Comparison of ENCODE assay signal across 9 cellular contexts in genomic region chr17:63275318-63275967, GRCh38.
A peak's percentile ranks its signal among the peaks of the same experiment; 100 is the strongest.
DNase-seq lines count a peak whose midpoint lies in the region; ATAC-seq and TF ChIP-seq lines count a peak whose summit lies in the region.
"Had no signal": no experiment of that assay in that cellular context is flagged by ENCODE, and none has a peak within 500 bp of the region (broad histone marks: within the 10 kb centered on the region; RNA-seq: fewer than 3 reads in every experiment).

No MANE protein-coding gene starts in this region.

- intact Hi-C loops in transverse colon (cut with DNase I; ENCODE audit: low total_unique reads), result no loop called here

- peak overlapping the region; percentile 72 for H3K9ac ChIP-seq in skeletal muscle satellite cell (ENCODE audit: low read depth, low read length)

- H3K27ac ChIP-seq in RWPE2 (ENCODE audit: poor library complexity, severe bottlenecking) (peak overlapping the region; percentile 86), transverse colon (no peak overlapping the region)

- in situ Hi-C loops in transverse colon (cut with MboI; ENCODE audit: low pct_ligation_motif_present in 1 of 4, low pct_unique_long_range_greater_than_20kb in 1 of 4, low sequenced_read_pairs in 3 of 4), result no loop called here

- TF ChIP-seq CTCF in RWPE2 (IDR thresholded peaks at IDR 0.05; ENCODE audit: poor library complexity, severe bottlenecking) (no peak), transverse colon (IDR thresholded peaks at IDR 0.05) (no peak)

- no peaks in the 10 kb centered on the region for H3K27me3 ChIP-seq in RWPE2 (ENCODE audit: insufficient read depth, poor library complexity, severe bottlenecking)
- no peaks in the 10 kb centered on the region for H3K27me3 ChIP-seq in skeletal muscle satellite cell (ENCODE audit: control insufficient read depth, insufficient read depth, low read length)
- H3K27me3 ChIP-seq in transverse colon, result no peaks in the 10 kb centered on the region

- H3K4me2 ChIP-seq in skeletal muscle satellite cell (ENCODE audit: low read length), result peak overlapping the region; percentile 59

- H3K4me3 ChIP-seq in RWPE2 (ENCODE audit: severe bottlenecking) (no peak overlapping the region), skeletal muscle satellite cell (ENCODE audit: low read length) (peak overlapping the region; percentile 33), transverse colon (no peak overlapping the region)

- WGBS in transverse colon (ENCODE audit: low coverage in 1 of 2), 2 donors, result 10 to 41% methylated on average over 1 of the region's 1 CpG

- no peak for TF ChIP-seq EP300 in transverse colon (IDR thresholded peaks at IDR 0.05; ENCODE audit: low read depth)

- peak; percentile 97 to 98 for ATAC-seq in activated CD4-positive, CD25-positive, alpha-beta regulatory T cell treated with anti-CD3 and anti-CD28 coated beads, Interleukin-2, amount 50 U/mL, for 24 hours
- peak; percentile 89 for ATAC-seq in RWPE2 (ENCODE audit: low read depth)
- ATAC-seq in GM21447 (IDR thresholded peaks at IDR 0.05; ENCODE audit: unreplicated experiment), result no peak

- no peak for TF ChIP-seq POLR2A in transverse colon (IDR thresholded peaks at IDR 0.05)

- peaks cover 49% of the 10 kb centered on the region for H3K36me3 ChIP-seq in RWPE2 (ENCODE audit: low read depth)
- H3K36me3 ChIP-seq in skeletal muscle satellite cell (ENCODE audit: insufficient read depth, low read length), result peaks cover 3% of the 10 kb centered on the region
- H3K36me3 ChIP-seq in transverse colon, result no peaks in the 10 kb centered on the region

- H3K9me3 ChIP-seq in RWPE2 (ENCODE audit: severe bottlenecking), result no peaks in the 10 kb centered on the region
- H3K9me3 ChIP-seq in skeletal muscle satellite cell (replicated peaks; ENCODE audit: low read length), result no peaks in the 10 kb centered on the region
- H3K9me3 ChIP-seq in transverse colon, result peaks cover 0 to 5% of the 10 kb centered on the region in 2 donors

- H3K4me1 ChIP-seq in RWPE2 (ENCODE audit: insufficient read depth, poor library complexity, severe bottlenecking) (peaks cover 75% of the 10 kb centered on the region), skeletal muscle satellite cell (ENCODE audit: control insufficient read depth, insufficient read depth, low read length) (peaks cover 73% of the 10 kb centered on the region), transverse colon (no peaks in the 10 kb centered on the region)

- no peak for DNase-seq in activated CD4-positive, CD25-positive, alpha-beta regulatory T cell treated with anti-CD3 and anti-CD28 coated beads, Interleukin-2, amount 50 U/mL, for 72 hours
- DNase-seq in RWPE2 (ENCODE audit: low spot score) (no peak), fibroblast of the conjunctiva (ENCODE audit: low read depth) (peak; percentile 93), NCI-H748 treated with DMSO at 0.1 percent for 48 hours (lab: John Stamatoyannopoulos, UW) (no peak), transverse colon (no peak)
- DNase-seq: T-helper 9 cell had no signal
